2 cellular contexts compared by ENCODE assay signal in the genomic region with DNA sequence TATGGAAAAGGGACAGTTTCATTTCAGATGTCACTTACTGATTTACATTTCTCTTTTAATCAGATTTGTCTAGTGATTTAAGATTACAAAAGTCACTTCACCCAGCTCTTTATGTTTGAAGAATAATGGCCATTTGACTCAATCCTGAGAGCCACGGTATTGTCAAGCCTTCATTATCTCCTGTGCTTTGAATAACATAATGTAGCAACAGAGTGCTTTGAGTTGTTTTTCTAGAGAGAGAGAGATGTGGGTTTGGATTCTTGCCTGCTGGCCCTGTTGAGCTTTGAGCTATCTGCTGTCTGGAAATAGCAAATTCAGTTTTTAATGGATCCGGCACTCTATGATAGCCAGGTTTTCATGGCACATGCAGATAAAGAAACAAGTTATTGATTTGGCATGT.
TF ChIP-seq lines count a peak whose summit lies in the region.

No MANE protein-coding gene starts in this region.

TF ChIP-seq in SK-N-SH treated with all-trans-retinoic acid at 6 μM for 48 hours, 23 proteins besides CTCF, POLR2A, EP300 and RAD21 (continued from another document):
- TF ChIP-seq, protein P1, sequence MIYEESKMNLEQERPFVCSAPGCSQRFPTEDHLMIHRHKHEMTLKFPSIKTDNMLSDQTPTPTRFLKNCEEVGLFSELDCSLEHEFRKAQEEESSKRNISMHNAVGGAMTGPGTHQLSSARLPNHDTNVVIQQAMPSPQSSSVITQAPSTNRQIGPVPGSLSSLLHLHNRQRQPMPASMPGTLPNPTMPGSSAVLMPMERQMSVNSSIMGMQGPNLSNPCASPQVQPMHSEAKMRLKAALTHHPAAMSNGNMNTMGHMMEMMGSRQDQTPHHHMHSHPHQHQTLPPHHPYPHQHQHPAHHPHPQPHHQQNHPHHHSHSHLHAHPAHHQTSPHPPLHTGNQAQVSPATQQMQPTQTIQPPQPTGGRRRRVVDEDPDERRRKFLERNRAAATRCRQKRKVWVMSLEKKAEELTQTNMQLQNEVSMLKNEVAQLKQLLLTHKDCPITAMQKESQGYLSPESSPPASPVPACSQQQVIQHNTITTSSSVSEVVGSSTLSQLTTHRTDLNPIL (CRISPR knock-in tag; IDR thresholded peaks at IDR 0.05; ENCODE audit: low read depth) = peak; percentile 70
- TF ChIP-seq OSR1 (CRISPR knock-in tag; IDR thresholded peaks at IDR 0.05) (no peak), ARNTL (CRISPR knock-in tag; IDR thresholded peaks at IDR 0.05; ENCODE audit: borderline replicate concordance, low read depth) (no peak), TOX (CRISPR knock-in tag; IDR thresholded peaks at IDR 0.05; ENCODE audit: borderline replicate concordance) (no peak), CSDC2 (CRISPR knock-in tag; IDR thresholded peaks at IDR 0.05) (0 out of 2 replicates have a peak, but pooled peaks have one; percentile 78), ZC3H10 (CRISPR knock-in tag; IDR thresholded peaks at IDR 0.05) (no peak), TCF4 (CRISPR knock-in tag; IDR thresholded peaks at IDR 0.05; ENCODE audit: borderline replicate concordance) (peak; percentile 87), ZNF70 (CRISPR knock-in tag; IDR thresholded peaks at IDR 0.05) (0 out of 2 replicates have a peak, but pooled peaks have one; percentile 5), ZNF565 (CRISPR knock-in tag; conservative IDR thresholded peaks at IDR 0.05; ENCODE audit: low read depth) (no peak), POU6F1 (CRISPR knock-in tag; IDR thresholded peaks at IDR 0.05; ENCODE audit: borderline replicate concordance, low read depth) (peak; percentile 55; the same call in 1 of the 2 replicates), ZFP3 (CRISPR knock-in tag; IDR thresholded peaks at IDR 0.05) (peak; percentile 22; the same call in 1 of the 2 replicates), SNAI2 (CRISPR knock-in tag; IDR thresholded peaks at IDR 0.05) (peak; percentile 74; the same call in 1 of the 2 replicates), GLIS3 (CRISPR knock-in tag; IDR thresholded peaks at IDR 0.05) (peak; percentile 91), ESRRG (CRISPR knock-in tag; IDR thresholded peaks at IDR 0.05) (peak; percentile 59; the same call in 1 of the 2 replicates), ISL1 (CRISPR knock-in tag; IDR thresholded peaks at IDR 0.05) (peak; percentile 99), ZNF8 (CRISPR knock-in tag; IDR thresholded peaks at IDR 0.05) (peak; percentile 53), RARB (CRISPR knock-in tag; IDR thresholded peaks at IDR 0.05) (no peak), PPARA (CRISPR knock-in tag; IDR thresholded peaks at IDR 0.05; ENCODE audit: borderline replicate concordance) (no peak)
- TF ChIP-seq, protein P2, sequence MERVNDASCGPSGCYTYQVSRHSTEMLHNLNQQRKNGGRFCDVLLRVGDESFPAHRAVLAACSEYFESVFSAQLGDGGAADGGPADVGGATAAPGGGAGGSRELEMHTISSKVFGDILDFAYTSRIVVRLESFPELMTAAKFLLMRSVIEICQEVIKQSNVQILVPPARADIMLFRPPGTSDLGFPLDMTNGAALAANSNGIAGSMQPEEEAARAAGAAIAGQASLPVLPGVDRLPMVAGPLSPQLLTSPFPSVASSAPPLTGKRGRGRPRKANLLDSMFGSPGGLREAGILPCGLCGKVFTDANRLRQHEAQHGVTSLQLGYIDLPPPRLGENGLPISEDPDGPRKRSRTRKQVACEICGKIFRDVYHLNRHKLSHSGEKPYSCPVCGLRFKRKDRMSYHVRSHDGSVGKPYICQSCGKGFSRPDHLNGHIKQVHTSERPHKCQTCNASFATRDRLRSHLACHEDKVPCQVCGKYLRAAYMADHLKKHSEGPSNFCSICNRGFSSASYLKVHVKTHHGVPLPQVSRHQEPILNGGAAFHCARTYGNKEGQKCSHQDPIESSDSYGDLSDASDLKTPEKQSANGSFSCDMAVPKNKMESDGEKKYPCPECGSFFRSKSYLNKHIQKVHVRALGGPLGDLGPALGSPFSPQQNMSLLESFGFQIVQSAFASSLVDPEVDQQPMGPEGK (CRISPR knock-in tag; IDR thresholded peaks at IDR 0.05; ENCODE audit: borderline replicate concordance) = no peak
- TF ChIP-seq, protein P3, sequence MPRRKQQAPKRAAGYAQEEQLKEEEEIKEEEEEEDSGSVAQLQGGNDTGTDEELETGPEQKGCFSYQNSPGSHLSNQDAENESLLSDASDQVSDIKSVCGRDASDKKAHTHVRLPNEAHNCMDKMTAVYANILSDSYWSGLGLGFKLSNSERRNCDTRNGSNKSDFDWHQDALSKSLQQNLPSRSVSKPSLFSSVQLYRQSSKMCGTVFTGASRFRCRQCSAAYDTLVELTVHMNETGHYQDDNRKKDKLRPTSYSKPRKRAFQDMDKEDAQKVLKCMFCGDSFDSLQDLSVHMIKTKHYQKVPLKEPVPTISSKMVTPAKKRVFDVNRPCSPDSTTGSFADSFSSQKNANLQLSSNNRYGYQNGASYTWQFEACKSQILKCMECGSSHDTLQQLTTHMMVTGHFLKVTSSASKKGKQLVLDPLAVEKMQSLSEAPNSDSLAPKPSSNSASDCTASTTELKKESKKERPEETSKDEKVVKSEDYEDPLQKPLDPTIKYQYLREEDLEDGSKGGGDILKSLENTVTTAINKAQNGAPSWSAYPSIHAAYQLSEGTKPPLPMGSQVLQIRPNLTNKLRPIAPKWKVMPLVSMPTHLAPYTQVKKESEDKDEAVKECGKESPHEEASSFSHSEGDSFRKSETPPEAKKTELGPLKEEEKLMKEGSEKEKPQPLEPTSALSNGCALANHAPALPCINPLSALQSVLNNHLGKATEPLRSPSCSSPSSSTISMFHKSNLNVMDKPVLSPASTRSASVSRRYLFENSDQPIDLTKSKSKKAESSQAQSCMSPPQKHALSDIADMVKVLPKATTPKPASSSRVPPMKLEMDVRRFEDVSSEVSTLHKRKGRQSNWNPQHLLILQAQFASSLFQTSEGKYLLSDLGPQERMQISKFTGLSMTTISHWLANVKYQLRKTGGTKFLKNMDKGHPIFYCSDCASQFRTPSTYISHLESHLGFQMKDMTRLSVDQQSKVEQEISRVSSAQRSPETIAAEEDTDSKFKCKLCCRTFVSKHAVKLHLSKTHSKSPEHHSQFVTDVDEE (CRISPR knock-in tag; IDR thresholded peaks at IDR 0.05) = peak; percentile 98

TF ChIP-seq in HepG2, 621 proteins besides CTCF, POLR2A, EP300 and RAD21 (continued from another document):
- TF ChIP-seq MAZ (IDR thresholded peaks at IDR 0.05; ENCODE audit: borderline replicate concordance, low read depth, low read length) (no peak), MAZ (CRISPR knock-in tag; IDR thresholded peaks at IDR 0.05; ENCODE audit: low read depth) (no peak), HMG20B (CRISPR knock-in tag; conservative IDR thresholded peaks at IDR 0.05) (no peak), HNRNPH1 (optimal IDR thresholded peaks at IDR 0.05; ENCODE audit: low read depth, low read length) (no peak), HOXA7 (CRISPR knock-in tag; IDR thresholded peaks at IDR 0.05) (no peak), ZNF773 (CRISPR knock-in tag; IDR thresholded peaks at IDR 0.05; ENCODE audit: borderline replicate concordance) (no peak), KDM4B (CRISPR knock-in tag; IDR thresholded peaks at IDR 0.05) (no peak), ZNF839 (CRISPR knock-in tag; IDR thresholded peaks at IDR 0.05; ENCODE audit: borderline replicate concordance) (no peak), ZNF256 (CRISPR knock-in tag; conservative IDR thresholded peaks at IDR 0.05) (no peak)
